8 cellular contexts compared by ENCODE assay signal in genomic region chr22:46577361-46578249, GRCh38. TPM values are rescaled to one million over a fixed set of nuclear protein-coding genes. Genes with fewer than 3 reads are reported as not detected.
DNase-seq lines count a peak whose midpoint lies in the region; ATAC-seq and TF ChIP-seq lines count a peak whose summit lies in the region.

No MANE protein-coding gene starts in this region.

- peak overlapping the region; percentile 88 for H3K4me3 Mint-ChIP-seq in activated T-helper 17 cell treated with anti-CD3 and anti-CD28 coated beads, Interleukin-2, amount 50 U/mL, for 72 hours

- peaks cover 24% of the 10 kb centered on the region for H3K4me1 ChIP-seq in HEK293 (ENCODE audit: control insufficient read depth, insufficient read depth, low read length)

- no peaks in the 10 kb centered on the region for H3K36me3 ChIP-seq in HEK293 (ENCODE audit: control insufficient read depth in 2 of 2, insufficient read depth in 1 of 2, low read length in 2 of 2)

- no peaks in the 10 kb centered on the region for H3K27me3 Mint-ChIP-seq in activated T-helper 17 cell treated with anti-CD3 and anti-CD28 coated beads, Interleukin-2, amount 50 U/mL, for 72 hours

- peak overlapping the region; percentile 80; the same call in 1 of the 2 replicates for H3K27ac ChIP-seq in HEK293 (ENCODE audit: extremely low read depth, low read depth, low read length)
- H3K27ac ChIP-seq in skin epidermis: peak overlapping the region; percentile 42 to 94 (median 86)

- POLR2A ChIA-PET in HEK293 (lab: Yijun Ruan, JAX): no interaction called here

- no peaks in the 10 kb centered on the region for H3K9me3 ChIP-seq in HEK293 (ENCODE audit: control insufficient read depth, insufficient read depth, low read depth, low read length)

- CTCF ChIA-PET in HEK293 (lab: Yijun Ruan, JAX): no interaction called here

- ATAC-seq in activated T-helper 17 cell treated with anti-CD3 and anti-CD28 coated beads, Interleukin-2, amount 50 U/mL, for 72 hours (replicated peaks): peak; percentile 46
- no peak for ATAC-seq in left ventricle myocardium superior
- no peak for ATAC-seq in HG02610 (IDR thresholded peaks at IDR 0.05; ENCODE audit: unreplicated experiment)
- ATAC-seq in HG02870 (IDR thresholded peaks at IDR 0.05; ENCODE audit: unreplicated experiment): no peak

- peak; percentile 46 for DNase-seq in AG20443 (ENCODE audit: low spot score)
- peak; percentile 60 for DNase-seq in left ventricle myocardium superior
- no peak for DNase-seq in T1000 (lab: John Stamatoyannopoulos, UW)

- H3K4me3 ChIP-seq in HEK293 (ENCODE audit: low read depth, low read length) (peak overlapping the region; percentile 55), skin epidermis (peak overlapping the region; percentile 51 to 76 (median 67))

- intact Hi-C loops in left ventricle myocardium superior (cut with micrococcal nuclease): no loop called here

- no peaks in the 10 kb centered on the region for H3K36me3 Mint-ChIP-seq in activated T-helper 17 cell treated with anti-CD3 and anti-CD28 coated beads, Interleukin-2, amount 50 U/mL, for 72 hours (ENCODE audit: low read depth)

- TF ChIP-seq CTCF in HEK293 (tag by site-specific recombination; IDR thresholded peaks at IDR 0.05): no peak

- peaks cover 11% of the 10 kb centered on the region for H3K4me1 Mint-ChIP-seq in activated T-helper 17 cell treated with anti-CD3 and anti-CD28 coated beads, Interleukin-2, amount 50 U/mL, for 72 hours

- H3K9me3 Mint-ChIP-seq in activated T-helper 17 cell treated with anti-CD3 and anti-CD28 coated beads, Interleukin-2, amount 50 U/mL, for 72 hours: no peaks in the 10 kb centered on the region

- peak overlapping the region; percentile 82 for H3K27ac Mint-ChIP-seq in activated T-helper 17 cell treated with anti-CD3 and anti-CD28 coated beads, Interleukin-2, amount 50 U/mL, for 72 hours

TF ChIP-seq in HEK293, 187 proteins besides CTCF, POLR2A, EP300 and RAD21:
- TF ChIP-seq ZBTB20 (tag by site-specific recombination; IDR thresholded peaks at IDR 0.05) (peak; percentile 83; the same call in 1 of the 2 replicates), KLF10 (tag by site-specific recombination; IDR thresholded peaks at IDR 0.05) (peak; percentile 17; the same call in 1 of the 2 replicates), ZNF292 (tag by site-specific recombination; IDR thresholded peaks at IDR 0.05; ENCODE audit: borderline replicate concordance, low read depth) (no peak), ZBTB26 (tag by site-specific recombination; optimal IDR thresholded peaks at IDR 0.05) (peak; percentile 42), GLIS2 (tag by site-specific recombination; IDR thresholded peaks at IDR 0.05) (peak; percentile 30; the same call in 1 of the 2 replicates), ZNF610 (tag by site-specific recombination; IDR thresholded peaks at IDR 0.05; ENCODE audit: borderline replicate concordance) (no peak), PRDM10 (tag by site-specific recombination; IDR thresholded peaks at IDR 0.05) (no peak), ZNF202 (tag by site-specific recombination; IDR thresholded peaks at IDR 0.05; ENCODE audit: borderline replicate concordance) (no peak), ZNF335 (tag by site-specific recombination; conservative IDR thresholded peaks at IDR 0.05) (no peak; the same call in 1 of the 2 replicates), GFI1B (tag by site-specific recombination; IDR thresholded peaks at IDR 0.05) (no peak)
- TF ChIP-seq, protein P1, sequence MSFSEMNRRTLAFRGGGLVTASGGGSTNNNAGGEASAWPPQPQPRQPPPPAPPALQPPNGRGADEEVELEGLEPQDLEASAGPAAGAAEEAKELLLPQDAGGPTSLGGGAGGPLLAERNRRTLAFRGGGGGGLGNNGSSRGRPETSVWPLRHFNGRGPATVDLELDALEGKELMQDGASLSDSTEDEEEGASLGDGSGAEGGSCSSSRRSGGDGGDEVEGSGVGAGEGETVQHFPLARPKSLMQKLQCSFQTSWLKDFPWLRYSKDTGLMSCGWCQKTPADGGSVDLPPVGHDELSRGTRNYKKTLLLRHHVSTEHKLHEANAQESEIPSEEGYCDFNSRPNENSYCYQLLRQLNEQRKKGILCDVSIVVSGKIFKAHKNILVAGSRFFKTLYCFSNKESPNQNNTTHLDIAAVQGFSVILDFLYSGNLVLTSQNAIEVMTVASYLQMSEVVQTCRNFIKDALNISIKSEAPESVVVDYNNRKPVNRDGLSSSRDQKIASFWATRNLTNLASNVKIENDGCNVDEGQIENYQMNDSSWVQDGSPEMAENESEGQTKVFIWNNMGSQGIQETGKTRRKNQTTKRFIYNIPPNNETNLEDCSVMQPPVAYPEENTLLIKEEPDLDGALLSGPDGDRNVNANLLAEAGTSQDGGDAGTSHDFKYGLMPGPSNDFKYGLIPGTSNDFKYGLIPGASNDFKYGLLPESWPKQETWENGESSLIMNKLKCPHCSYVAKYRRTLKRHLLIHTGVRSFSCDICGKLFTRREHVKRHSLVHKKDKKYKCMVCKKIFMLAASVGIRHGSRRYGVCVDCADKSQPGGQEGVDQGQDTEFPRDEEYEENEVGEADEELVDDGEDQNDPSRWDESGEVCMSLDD (tag by site-specific recombination; IDR thresholded peaks at IDR 0.05): peak; percentile 90
- TF ChIP-seq, protein P2, sequence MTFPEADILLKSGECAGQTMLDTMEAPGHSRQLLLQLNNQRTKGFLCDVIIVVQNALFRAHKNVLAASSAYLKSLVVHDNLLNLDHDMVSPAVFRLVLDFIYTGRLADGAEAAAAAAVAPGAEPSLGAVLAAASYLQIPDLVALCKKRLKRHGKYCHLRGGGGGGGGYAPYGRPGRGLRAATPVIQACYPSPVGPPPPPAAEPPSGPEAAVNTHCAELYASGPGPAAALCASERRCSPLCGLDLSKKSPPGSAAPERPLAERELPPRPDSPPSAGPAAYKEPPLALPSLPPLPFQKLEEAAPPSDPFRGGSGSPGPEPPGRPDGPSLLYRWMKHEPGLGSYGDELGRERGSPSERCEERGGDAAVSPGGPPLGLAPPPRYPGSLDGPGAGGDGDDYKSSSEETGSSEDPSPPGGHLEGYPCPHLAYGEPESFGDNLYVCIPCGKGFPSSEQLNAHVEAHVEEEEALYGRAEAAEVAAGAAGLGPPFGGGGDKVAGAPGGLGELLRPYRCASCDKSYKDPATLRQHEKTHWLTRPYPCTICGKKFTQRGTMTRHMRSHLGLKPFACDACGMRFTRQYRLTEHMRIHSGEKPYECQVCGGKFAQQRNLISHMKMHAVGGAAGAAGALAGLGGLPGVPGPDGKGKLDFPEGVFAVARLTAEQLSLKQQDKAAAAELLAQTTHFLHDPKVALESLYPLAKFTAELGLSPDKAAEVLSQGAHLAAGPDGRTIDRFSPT (tag by site-specific recombination; IDR thresholded peaks at IDR 0.05): peak; percentile 67; the same call in 1 of the 2 replicates

RNA-seq across cellular contexts. Expression of gene CELSR1, which starts 40.2 kb away (rescaled TPM):
- under 1 TPM; 0.32 to 0.48 TPM for total RNA-seq in activated T-helper 17 cell treated with anti-CD3 and anti-CD28 coated beads, Interleukin-2, amount 50 U/mL, for 72 hours
- 9.7 TPM for total RNA-seq in left ventricle myocardium superior

RNA-seq across cellular contexts. Expression of gene GRAMD4, which starts 42.6 kb away (rescaled TPM):
- total RNA-seq in activated T-helper 17 cell treated with anti-CD3 and anti-CD28 coated beads, Interleukin-2, amount 50 U/mL, for 72 hours: 10 to 100 TPM; 23.6 to 51.0 TPM
- 94.0 TPM for total RNA-seq in left ventricle myocardium superior
